1 cellular context compared by ENCODE assay signal in genomic region chr19:38693380-38694223, GRCh38.
A peak's percentile ranks its signal among the peaks of the same experiment; 100 is the strongest.
TF ChIP-seq lines count a peak whose summit lies in the region.

No MANE protein-coding gene starts in this region.

TF ChIP-seq in K562, 482 proteins besides CTCF, POLR2A, EP300 and RAD21 (continued from another document):
- TF ChIP-seq ZBTB34 (CRISPR knock-in tag; IDR thresholded peaks at IDR 0.05) (no peak), ZBTB5 (IDR thresholded peaks at IDR 0.05) (no peak), ZNF444 (CRISPR knock-in tag; IDR thresholded peaks at IDR 0.05) (no peak), XRCC3 (IDR thresholded peaks at IDR 0.05) (no peak), ETV1 (tag; conservative IDR thresholded peaks at IDR 0.05; ENCODE audit: low read depth) (no peak), GTF2F1 (IDR thresholded peaks at IDR 0.05; ENCODE audit: low read depth, low read length) (no peak), JUN (IDR thresholded peaks at IDR 0.05; ENCODE audit: borderline replicate concordance, low read depth, low read length) (no peak), JUN (CRISPR knock-in tag; IDR thresholded peaks at IDR 0.05; ENCODE audit: borderline replicate concordance) (no peak), CXXC5 (CRISPR knock-in tag; IDR thresholded peaks at IDR 0.05) (no peak), ZNF347 (CRISPR knock-in tag; IDR thresholded peaks at IDR 0.05; ENCODE audit: low read depth) (no peak), ZNF197 (CRISPR knock-in tag; IDR thresholded peaks at IDR 0.05; ENCODE audit: low read depth) (no peak), TEAD1 (CRISPR knock-in tag; IDR thresholded peaks at IDR 0.05) (peak in 1 of 2 experiments; percentile 60; a peak in 1 of 4 replicates), ZNF24 (IDR thresholded peaks at IDR 0.05) (peak; percentile 20; the same call in 1 of the 2 replicates), RNF219 (CRISPR knock-in tag; IDR thresholded peaks at IDR 0.05) (no peak), RBM39 (optimal IDR thresholded peaks at IDR 0.05; ENCODE audit: low read depth, low read length) (no peak), JUND (IDR thresholded peaks at IDR 0.05; ENCODE audit: borderline replicate concordance, low read depth, low read length) (0 out of 2 replicates have a peak, but pooled peaks have one; percentile 4), JUND (tag; IDR thresholded peaks at IDR 0.05; ENCODE audit: borderline replicate concordance, low read depth, low read length) (no peak), TARDBP (IDR thresholded peaks at IDR 0.05) (no peak), ZNF668 (CRISPR knock-in tag; IDR thresholded peaks at IDR 0.05) (no peak), E2F3 (CRISPR knock-in tag; IDR thresholded peaks at IDR 0.05) (no peak), POLR2H (tag; IDR thresholded peaks at IDR 0.05; ENCODE audit: low read depth) (no peak), ATF6 (CRISPR knock-in tag; IDR thresholded peaks at IDR 0.05) (no peak), ZNF239 (CRISPR knock-in tag; IDR thresholded peaks at IDR 0.05) (no peak)
